Comparison of ENCODE assay signal across 32 cellular contexts in the genomic region with DNA sequence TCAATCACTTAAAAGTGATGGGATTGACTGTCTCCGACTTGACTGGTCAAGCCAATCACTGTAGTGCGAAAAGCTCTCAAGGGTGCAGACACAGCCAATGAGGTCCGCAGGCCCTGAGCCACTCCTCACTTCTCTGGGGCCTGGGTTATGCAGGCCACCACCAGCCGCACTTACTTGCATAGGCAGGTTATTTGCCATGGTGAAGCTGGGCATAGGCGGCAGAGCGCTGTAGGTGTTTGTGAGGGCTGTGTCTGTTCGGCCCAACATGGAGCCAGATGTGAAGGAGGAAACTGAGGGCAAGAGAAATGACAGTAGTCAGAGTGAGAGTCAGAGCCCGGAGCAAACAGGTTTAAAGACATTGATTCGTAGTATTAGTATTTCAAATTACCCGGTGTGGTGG. TPM values are rescaled to one million over a fixed set of nuclear protein-coding genes. Genes with fewer than 3 reads are reported as not detected.
"Had no signal": no experiment of that assay in that cellular context is flagged by ENCODE, and none has a peak within 500 bp of the region (broad histone marks: within the 10 kb centered on the region; RNA-seq: fewer than 3 reads in every experiment).

No MANE protein-coding gene starts in this region.

- DNase-seq: naive B cell; naive thymus-derived CD8-positive, alpha-beta T cell; nephron progenitor cell; nucleus accumbens; pancreas; right cardiac atrium; right lobe of liver; sigmoid colon; small intestine; stimulated activated CD4-positive, alpha-beta T cell treated with anti-CD3 and anti-CD28 coated beads, Interleukin-15, amount 100 ng/mL, for 24 hours; stimulated activated CD4-positive, alpha-beta T cell treated with anti-CD3 and anti-CD28 coated beads, Interleukin-2, amount 100 ng/mL, for 24 hours; stimulated activated CD4-positive, alpha-beta T cell treated with anti-CD3 and anti-CD28 coated beads, Interleukin-2, amount 100 ng/mL, for 48 hours; stimulated activated CD4-positive, alpha-beta T cell treated with anti-CD3 and anti-CD28 coated beads, Interleukin-4, amount 100 ng/mL, for 24 hours; stimulated activated naive B cell treated with anti-CD40 and anti-IgM and Interleukin-4, amounts not matched to agents 10 μg/mL and 1 μg/mL and 100 μg/mL, for 72 hours; stimulated activated naive CD4-positive, alpha-beta T cell treated with Interleukin-2 at 50 U/mL for 16 hours; stomach; thyroid gland; trophoblast cell; upper lobe of left lung had no signal

- H3K4me1 ChIP-seq: pancreas, prostate gland, right lobe of liver had no signal

- H3K27ac Mint-ChIP-seq: naive B cell; naive thymus-derived CD8-positive, alpha-beta T cell; natural killer cell treated with Interleukin-12 subunit alpha and Interleukin-12 subunit beta and Interleukin-15 and Interleukin-18, amount 100 ng/mL, for 72 hours; nephron progenitor cell; stimulated activated effector memory CD8-positive, alpha-beta T cell treated with anti-CD3 and anti-CD28 coated beads, Interleukin-12 subunit alpha, Interleukin-12 subunit beta, amount 100 ng/mL, for 72 hours; stimulated activated naive B cell treated with anti-CD40 and anti-IgM and Interleukin-4, amounts not matched to agents 10 μg/mL and 1 μg/mL and 100 μg/mL, for 72 hours; stimulated activated naive CD8-positive, alpha-beta T cell treated with anti-CD3 and anti-CD28 coated beads, Interleukin-15, Interleukin-2, amounts not matched to agents 100 ng/mL and 50 ng/mL, for 24 hours had no signal

- ATAC-seq: naive thymus-derived CD8-positive, alpha-beta T cell; natural killer cell treated with Interleukin-12 subunit alpha and Interleukin-12 subunit beta and Interleukin-15 and Interleukin-18, amount 100 ng/mL, for 72 hours; pancreas; right cardiac atrium; right lobe of liver; stimulated activated effector memory CD8-positive, alpha-beta T cell treated with anti-CD3 and anti-CD28 coated beads, Interleukin-12 subunit alpha, Interleukin-12 subunit beta, amount 100 ng/mL, for 72 hours; stimulated activated naive B cell treated with anti-CD40 and anti-IgM and Interleukin-4, amounts not matched to agents 10 μg/mL and 1 μg/mL and 100 μg/mL, for 72 hours had no signal

- H3K4me3 ChIP-seq: pancreas, prostate gland, right lobe of liver, sigmoid colon, stomach, thoracic aorta, thyroid gland, tibial nerve, upper lobe of left lung had no signal

- H3K9me3 ChIP-seq: neutrophil, pancreas, prostate gland, right lobe of liver, sigmoid colon, stomach, thoracic aorta, thyroid gland, tibial nerve, upper lobe of left lung had no signal

- H3K27ac ChIP-seq: neutrophil, pancreas, prostate gland, right lobe of liver, sigmoid colon, stomach, thoracic aorta, thyroid gland, tibial nerve, upper lobe of left lung had no signal

- H3K36me3 ChIP-seq: neutrophil, pancreas, prostate gland, right lobe of liver, sigmoid colon, stomach, thoracic aorta, thyroid gland, tibial nerve, upper lobe of left lung had no signal

- H3K36me3 Mint-ChIP-seq: natural killer cell treated with Interleukin-12 subunit alpha and Interleukin-12 subunit beta and Interleukin-15 and Interleukin-18, amount 100 ng/mL, for 72 hours had no signal

- H3K9me3 Mint-ChIP-seq: natural killer cell treated with Interleukin-12 subunit alpha and Interleukin-12 subunit beta and Interleukin-15 and Interleukin-18, amount 100 ng/mL, for 72 hours; nephron progenitor cell; neural crest cell; stimulated activated effector memory CD8-positive, alpha-beta T cell treated with anti-CD3 and anti-CD28 coated beads, Interleukin-12 subunit alpha, Interleukin-12 subunit beta, amount 100 ng/mL, for 72 hours; stimulated activated naive B cell treated with anti-CD40 and anti-IgM and Interleukin-4, amounts not matched to agents 10 μg/mL and 1 μg/mL and 100 μg/mL, for 72 hours; stimulated activated naive CD8-positive, alpha-beta T cell treated with anti-CD3 and anti-CD28 coated beads, Interleukin-15, Interleukin-2, amounts not matched to agents 100 ng/mL and 50 ng/mL, for 24 hours had no signal

- H3K4me3 Mint-ChIP-seq: naive B cell; naive thymus-derived CD8-positive, alpha-beta T cell; natural killer cell treated with Interleukin-12 subunit alpha and Interleukin-12 subunit beta and Interleukin-15 and Interleukin-18, amount 100 ng/mL, for 72 hours; nephron progenitor cell; neural crest cell; stimulated activated effector memory CD8-positive, alpha-beta T cell treated with anti-CD3 and anti-CD28 coated beads, Interleukin-12 subunit alpha, Interleukin-12 subunit beta, amount 100 ng/mL, for 72 hours; stimulated activated naive B cell treated with anti-CD40 and anti-IgM and Interleukin-4, amounts not matched to agents 10 μg/mL and 1 μg/mL and 100 μg/mL, for 72 hours; stimulated activated naive CD8-positive, alpha-beta T cell treated with anti-CD3 and anti-CD28 coated beads, Interleukin-15, Interleukin-2, amounts not matched to agents 100 ng/mL and 50 ng/mL, for 24 hours had no signal

RNA-seq across cellular contexts. Expression of a gene that starts 17.9 kb away (rescaled TPM):
- total RNA-seq: naive thymus-derived CD8-positive, alpha-beta T cell; natural killer cell treated with Interleukin-12 subunit alpha and Interleukin-12 subunit beta and Interleukin-15 and Interleukin-18, amount 100 ng/mL, for 72 hours; osteocyte; posterior vena cava; right cardiac atrium; right lobe of liver; sigmoid colon; skeletal muscle tissue; subcutaneous adipose tissue; thyroid gland; tibial nerve; upper lobe of left lung; ureter had no signal
